8 cellular contexts compared by ENCODE assay signal in genomic region chr17:64635647-64636305, GRCh38. TPM values are rescaled to one million over a fixed set of nuclear protein-coding genes. Genes with fewer than 3 reads are reported as not detected.
DNase-seq lines count a peak whose midpoint lies in the region; ATAC-seq lines count a peak whose summit lies in the region.

No MANE protein-coding gene starts in this region.

- peaks cover 53% of the 10 kb centered on the region for H3K4me1 Mint-ChIP-seq in activated naive CD8-positive, alpha-beta T cell (ENCODE audit: low read depth)

- H3K36me3 Mint-ChIP-seq in activated naive CD4-positive, alpha-beta T cell treated with anti-CD3 and anti-CD28 coated beads, Interleukin-2, amount 50 U/mL, for 72 hours: peaks cover 0 to 6% of the 10 kb centered on the region in 2 donors
- H3K36me3 Mint-ChIP-seq in activated naive CD8-positive, alpha-beta T cell: peaks cover 10% of the 10 kb centered on the region

- H3K27me3 Mint-ChIP-seq in activated naive CD8-positive, alpha-beta T cell: no peaks in the 10 kb centered on the region

- ATAC-seq in activated naive CD4-positive, alpha-beta T cell treated with anti-CD3 and anti-CD28 coated beads, Interleukin-2, amount 50 U/mL, for 72 hours: peak; percentile 75 to 90
- ATAC-seq in HG03108 (IDR thresholded peaks at IDR 0.05; ENCODE audit: unreplicated experiment): peak; percentile 68
- peak; percentile 84 for ATAC-seq in stimulated activated naive CD8-positive, alpha-beta T cell treated with anti-CD3 and anti-CD28 coated beads, Interleukin-15, Interleukin-2, amounts not matched to agents 100 U/mL and 50 U/mL, for 24 hours

- peak overlapping the region; percentile 25 for H3K4me3 Mint-ChIP-seq in activated naive CD8-positive, alpha-beta T cell

- DNase-seq in activated naive CD4-positive, alpha-beta T cell treated with anti-CD3 and anti-CD28 coated beads, Interleukin-2, amount 50 U/mL, for 72 hours (ENCODE audit: low spot score in 2 of 2): no peak
- DNase-seq in activated naive CD4-positive, alpha-beta T cell treated with Interleukin-2 at 50 U/mL for 16 hours: no peak
- peak; percentile 22 for DNase-seq in stimulated activated naive CD8-positive, alpha-beta T cell treated with anti-CD3 and anti-CD28 coated beads, Interleukin-15, Interleukin-2, amounts not matched to agents 100 U/mL and 50 U/mL, for 24 hours
- DNase-seq in NCI-H2196 treated with DMSO at 0.1 percent for 48 hours (lab: John Stamatoyannopoulos, UW; ENCODE audit: unreplicated experiment): no peak
- no peak for DNase-seq in T-helper 9 cell
- no peak for DNase-seq in NCI-H446 treated with DMSO at 0.1 percent for 48 hours (lab: John Stamatoyannopoulos, UW)

- peaks cover 0 to 5% of the 10 kb centered on the region in 2 donors for H3K9me3 Mint-ChIP-seq in activated naive CD4-positive, alpha-beta T cell treated with anti-CD3 and anti-CD28 coated beads, Interleukin-2, amount 50 U/mL, for 72 hours
- H3K9me3 Mint-ChIP-seq in activated naive CD8-positive, alpha-beta T cell (ENCODE audit: low read depth): no peaks in the 10 kb centered on the region

- peak overlapping the region; percentile 85 to 95 for H3K27ac Mint-ChIP-seq in activated naive CD4-positive, alpha-beta T cell treated with anti-CD3 and anti-CD28 coated beads, Interleukin-2, amount 50 U/mL, for 72 hours
- H3K27ac Mint-ChIP-seq in activated naive CD8-positive, alpha-beta T cell: peak overlapping the region; percentile 93

RNA-seq across cellular contexts. Expression of gene SMURF2, which starts 26.3 kb away (rescaled TPM):
- 10 to 100 TPM; 14.9 to 16.0 TPM for total RNA-seq in activated naive CD4-positive, alpha-beta T cell treated with anti-CD3 and anti-CD28 coated beads, Interleukin-2, amount 50 U/mL, for 72 hours
